ENCODE assay signal across 14 cellular contexts in the genomic region with DNA sequence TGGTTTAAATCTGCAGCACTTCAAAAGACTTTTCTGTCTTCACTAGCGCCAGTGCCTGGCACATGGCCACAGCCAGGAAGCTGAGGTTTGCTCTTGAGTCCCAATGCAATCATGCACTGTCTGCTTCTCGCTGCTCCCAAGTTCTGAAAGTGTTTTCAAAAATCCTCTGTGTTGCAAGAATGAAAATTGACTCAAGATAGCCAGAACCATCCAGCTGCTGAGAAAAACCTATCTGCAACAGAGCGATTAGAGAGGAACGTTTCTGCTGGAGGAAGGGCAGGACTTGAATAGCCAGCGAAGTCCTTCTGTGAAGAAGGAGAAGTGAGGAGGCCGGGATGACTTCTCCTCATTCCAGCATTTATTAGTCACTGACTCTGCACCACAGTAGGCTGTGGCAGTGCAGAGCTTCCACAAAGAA.
A peak's percentile ranks its signal among the peaks of the same experiment; 100 is the strongest.
DNase-seq lines count a peak whose midpoint lies in the region; FAIRE-seq and TF ChIP-seq lines count a peak whose summit lies in the region.
"Had no signal": no experiment of that assay in that cellular context is flagged by ENCODE, and none has a peak within 500 bp of the region (broad histone marks: within the 10 kb centered on the region; RNA-seq: fewer than 3 reads in every experiment).

No MANE protein-coding gene starts in this region.

- peaks cover 29% of the 10 kb centered on the region for H3K4me1 ChIP-seq in Loucy (ENCODE audit: insufficient read depth, low read length, poor library complexity, severe bottlenecking)
- H3K4me1 ChIP-seq: foreskin keratinocyte, prostate gland had no signal

- no peaks in the 10 kb centered on the region for H3K36me3 Mint-ChIP-seq in nephron (ENCODE audit: low read depth)

- no peak for FAIRE-seq in RCC 7860 (lab: Jason Lieb, UNC)
- FAIRE-seq: H1 had no signal

- H3K27me3 Mint-ChIP-seq in nephron (ENCODE audit: low read depth) = peaks cover 8% of the 10 kb centered on the region

- H3K4me3 Mint-ChIP-seq in nephron = no peak overlapping the region

- no peaks in the 10 kb centered on the region for H3K27me3 ChIP-seq in Loucy (ENCODE audit: insufficient read depth, low read length, poor library complexity, severe bottlenecking)
- H3K27me3 ChIP-seq: foreskin keratinocyte had no signal

- no peak overlapping the region for H2AFZ ChIP-seq in Loucy (ENCODE audit: low read length)

- peak; percentile 51 for DNase-seq in AG09319 (ENCODE audit: extremely low read depth, low read depth)
- DNase-seq in dedifferentiated amniotic fluid mesenchymal stem cell (ENCODE audit: extremely low spot score) = peak; percentile 69
- no peak for DNase-seq in HuH-7 (ENCODE audit: low spot score)
- no peak for DNase-seq in activated T-cell treated with anti-CD3 and anti-CD28 coated beads, Interleukin-2, amount 50 U/mL, for 48 hours
- DNase-seq in RCC 7860 (ENCODE audit: low spot score) = no peak
- DNase-seq in DMS79 treated with DMSO at 0.1 percent for 48 hours (lab: John Stamatoyannopoulos, UW) = no peak
- DNase-seq: foreskin keratinocyte, KBM-7, RPMI8226, substantia nigra had no signal

- H3K9me3 ChIP-seq in Loucy (ENCODE audit: insufficient read depth, low read depth, low read length) = no peaks in the 10 kb centered on the region
- H3K9me3 ChIP-seq: prostate gland had no signal

- H3K36me3 ChIP-seq in Loucy (ENCODE audit: insufficient read depth, low read length) = no peaks in the 10 kb centered on the region
- H3K36me3 ChIP-seq: prostate gland had no signal

- no peaks in the 10 kb centered on the region for H3K79me2 ChIP-seq in Loucy (ENCODE audit: insufficient read depth, low read length)

- H3K9me3 Mint-ChIP-seq in nephron = peaks cover 7% of the 10 kb centered on the region

- TF ChIP-seq CTCF in AG09319 (IDR thresholded peaks at IDR 0.05; ENCODE audit: low read depth, low read length) (no peak), Loucy (conservative IDR thresholded peaks at IDR 0.05; ENCODE audit: low read length) (no peak), nephron (IDR thresholded peaks at IDR 0.05; ENCODE audit: unreplicated experiment in 3 of 3) (no peak)

- H4K20me1 ChIP-seq in Loucy (ENCODE audit: insufficient read depth, low read length, poor library complexity, severe bottlenecking) = no peaks in the 10 kb centered on the region

- H3K4me2 ChIP-seq in Loucy (ENCODE audit: low read depth, low read length, poor library complexity, severe bottlenecking) = peak overlapping the region; percentile 5

- H3K9me2 ChIP-seq in Loucy (replicated peaks; ENCODE audit: low read depth, low read length) = no peaks in the 10 kb centered on the region

- H3K4me1 Mint-ChIP-seq in nephron = peaks cover 25% of the 10 kb centered on the region

- H3F3A ChIP-seq in Loucy (ENCODE audit: low read depth) = no peaks in the 10 kb centered on the region

- H3K9ac ChIP-seq in Loucy (ENCODE audit: low read depth, low read length, poor library complexity, severe bottlenecking) = no peak overlapping the region

- H3K4me3 ChIP-seq in Loucy (ENCODE audit: low read length, poor library complexity, severe bottlenecking) = no peak overlapping the region
- H3K4me3 ChIP-seq: prostate gland had no signal

- H3K27ac Mint-ChIP-seq in nephron = peak overlapping the region in 2 of 3 experiments; percentile 15 to 27

Comparison
In these comparisons a context has a peak if more than half of its experiments do, and no peak if none do; other contexts are left out.
1. DNase-seq: peak in AG09319 (single experiment) and dedifferentiated amniotic fluid mesenchymal stem cell (single experiment); none in HuH-7 (single experiment), activated T-cell treated with anti-CD3 and anti-CD28 coated beads, Interleukin-2, amount 50 U/mL, for 48 hours (0 of 2), RCC 7860 (single experiment) and DMS79 treated with DMSO at 0.1 percent for 48 hours (single experiment).